In genomic region chr4:101018836-101019235, GRCh38 we compare ENCODE assay signal across 10 cellular contexts.
DNase-seq lines count a peak whose midpoint lies in the region; ATAC-seq and TF ChIP-seq lines count a peak whose summit lies in the region.
"Had no signal": no experiment of that assay in that cellular context is flagged by ENCODE, and none has a peak within 500 bp of the region (broad histone marks: within the 10 kb centered on the region; RNA-seq: fewer than 3 reads in every experiment).

No MANE protein-coding gene starts in this region.

- no peak overlapping the region for H3K4me2 ChIP-seq in H9 (ENCODE audit: insufficient read depth, insufficient read length, low read length)

- TF ChIP-seq CTCF in Peyer's patch (IDR thresholded peaks at IDR 0.05), result no peak
- no peak for TF ChIP-seq CTCF in prostate gland (IDR thresholded peaks at IDR 0.05)
- no peak for TF ChIP-seq CTCF in H9 (conservative IDR thresholded peaks at IDR 0.05)

- no peak overlapping the region for H4K5ac ChIP-seq in H9 (ENCODE audit: insufficient read length, low read depth, low read length)

- H3K27me3 ChIP-seq in Peyer's patch, result no peaks in the 10 kb centered on the region
- no peaks in the 10 kb centered on the region for H3K27me3 ChIP-seq in prostate gland (replicated peaks; ENCODE audit: insufficient read depth)
- H3K27me3 ChIP-seq in H9 (ENCODE audit: insufficient read depth, low read length), result no peaks in the 10 kb centered on the region
- H3K27me3 ChIP-seq: MG63 had no signal

- no peak overlapping the region for H3K4ac ChIP-seq in H9 (ENCODE audit: low read depth, low read length)

- H3K36me3 ChIP-seq in Peyer's patch (peaks cover 0 to 4% (median 0%) of the 10 kb centered on the region in 3 donors), prostate gland (no peaks in the 10 kb centered on the region)
- H3K36me3 ChIP-seq: MG63 had no signal

- no peak overlapping the region for H2AFZ ChIP-seq in H9 (ENCODE audit: low read length)

- H3K23ac ChIP-seq in H9 (ENCODE audit: insufficient read length, low read depth, low read length), result no peak overlapping the region

- no peak overlapping the region for H2BK20ac ChIP-seq in H9 (ENCODE audit: low read depth, low read length, poor library complexity, severe bottlenecking)

- H3K4me3 ChIP-seq in Peyer's patch (no peak overlapping the region), prostate gland (no peak overlapping the region)
- H3K4me3 ChIP-seq: MG63 had no signal

- DNase-seq in stimulated activated naive CD8-positive, alpha-beta T cell treated with anti-CD3 and anti-CD28 coated beads, Interleukin-15, Interleukin-2, amounts not matched to agents 100 U/mL and 50 U/mL, for 24 hours, result no peak
- DNase-seq in stimulated activated naive CD8-positive, alpha-beta T cell treated with anti-CD3 and anti-CD28 coated beads, Interleukin-15, amount 100 ng/mL, for 72 hours, result no peak
- peak in 2 of 3 donors; percentile 54 to 64 for DNase-seq in Peyer's patch
- DNase-seq in left cardiac atrium, result no peak
- no peak for DNase-seq in prostate gland (ENCODE audit: low spot score)
- no peak for DNase-seq in activated naive CD4-positive, alpha-beta T cell (lab: John Stamatoyannopoulos, UW)
- no peak for DNase-seq in H9
- DNase-seq: activated CD8-positive, alpha-beta memory T cell treated with anti-CD3 and anti-CD28 coated beads for 24 hours; MG63 had no signal

- H3K56ac ChIP-seq in H9 (ENCODE audit: insufficient read length, low read depth, low read length), result no peak overlapping the region

- no peaks in the 10 kb centered on the region for H3K79me1 ChIP-seq in H9 (ENCODE audit: insufficient read depth, low read depth, low read length, poor library complexity, severe bottlenecking)

- ATAC-seq in stimulated activated naive CD8-positive, alpha-beta T cell treated with anti-CD3 and anti-CD28 coated beads, Interleukin-15, Interleukin-2, amounts not matched to agents 100 U/mL and 50 U/mL, for 24 hours, result peak; percentile 3
- ATAC-seq in stimulated activated naive CD8-positive, alpha-beta T cell treated with anti-CD3 and anti-CD28 coated beads, Interleukin-15, amount 100 ng/mL, for 72 hours, result no peak
- peak; percentile 78 for ATAC-seq in HG03025 (IDR thresholded peaks at IDR 0.05; ENCODE audit: low FRiP score, unreplicated experiment)
- no peak for ATAC-seq in left cardiac atrium

- no peak overlapping the region for H4K91ac ChIP-seq in H9 (ENCODE audit: insufficient read length, low read depth, low read length)

- H3K9me3 Mint-ChIP-seq in stimulated activated naive CD8-positive, alpha-beta T cell treated with anti-CD3 and anti-CD28 coated beads, Interleukin-15, amount 100 ng/mL, for 72 hours, result no peaks in the 10 kb centered on the region
- H3K9me3 Mint-ChIP-seq in H9, result peaks cover 0 to 2% of the 10 kb centered on the region in 2 experiments; a peak in 3 of 5 replicates

- no peaks in the 10 kb centered on the region for H4K20me1 ChIP-seq in H9 (ENCODE audit: control insufficient read depth, insufficient read depth, insufficient read length)

- no peak overlapping the region for H2BK15ac ChIP-seq in H9 (ENCODE audit: low read depth, low read length)

- peaks cover 40% of the 10 kb centered on the region for H3K4me1 Mint-ChIP-seq in stimulated activated naive CD8-positive, alpha-beta T cell treated with anti-CD3 and anti-CD28 coated beads, Interleukin-15, amount 100 ng/mL, for 72 hours
- H3K4me1 Mint-ChIP-seq in H9, result peaks cover 30 to 39% of the 10 kb centered on the region in 2 experiments

- H3K27ac Mint-ChIP-seq in stimulated activated naive CD8-positive, alpha-beta T cell treated with anti-CD3 and anti-CD28 coated beads, Interleukin-15, amount 100 ng/mL, for 72 hours, result no peak overlapping the region
- peak overlapping the region in 1 of 3 experiments; percentile 46; a peak in 2 of 7 replicates for H3K27ac Mint-ChIP-seq in H9

- H2AK5ac ChIP-seq in H9 (ENCODE audit: insufficient read length, low read length), result no peak overlapping the region

- H3K9me3 ChIP-seq in Peyer's patch (no peaks in the 10 kb centered on the region), prostate gland (no peaks in the 10 kb centered on the region), H9 (ENCODE audit: control insufficient read depth, low read depth, low read length) (no peaks in the 10 kb centered on the region)
- H3K9me3 ChIP-seq: MG63 had no signal

- H3K36me3 Mint-ChIP-seq in H9 (ENCODE audit: insufficient read depth in 1 of 3, low read depth in 3 of 3), result peaks cover 4 to 9% (median 9%) of the 10 kb centered on the region in 3 experiments; a peak in 5 of 7 replicates

- no peak overlapping the region for H4K8ac ChIP-seq in H9 (replicated peaks; ENCODE audit: insufficient read length, low read depth, low read length)

- H2BK120ac ChIP-seq in H9 (ENCODE audit: low read depth, low read length, poor library complexity, severe bottlenecking), result no peak overlapping the region

- H3K9ac ChIP-seq in H9 (ENCODE audit: extremely low read depth, insufficient read length, low read length), result no peak overlapping the region

- peak overlapping the region in 1 of 2 donors; percentile 40 for H3K4me3 Mint-ChIP-seq in stimulated activated naive CD8-positive, alpha-beta T cell treated with anti-CD3 and anti-CD28 coated beads, Interleukin-15, amount 100 ng/mL, for 72 hours
- no peak overlapping the region for H3K4me3 Mint-ChIP-seq in H9

- H2BK5ac ChIP-seq in H9 (ENCODE audit: insufficient read length, low read length), result no peak overlapping the region

- H3K27ac ChIP-seq in Peyer's patch (peak overlapping the region in 1 of 4 donors; percentile 62), prostate gland (no peak overlapping the region), H9 (ENCODE audit: insufficient read length, low read depth, low read length) (no peak overlapping the region)

- H3K79me2 ChIP-seq in H9 (ENCODE audit: insufficient read depth, low read length), result no peaks in the 10 kb centered on the region

- H3K14ac ChIP-seq in H9 (ENCODE audit: insufficient read depth, low read length), result no peak overlapping the region

- H3K27me3 Mint-ChIP-seq in stimulated activated naive CD8-positive, alpha-beta T cell treated with anti-CD3 and anti-CD28 coated beads, Interleukin-15, amount 100 ng/mL, for 72 hours, result peaks cover 6% of the 10 kb centered on the region
- H3K27me3 Mint-ChIP-seq in H9 (ENCODE audit: low read depth), result no peaks in the 10 kb centered on the region

- H2BK12ac ChIP-seq in H9 (ENCODE audit: insufficient read length, low read depth, low read length), result no peak overlapping the region

- no peak overlapping the region for H3K18ac ChIP-seq in H9 (ENCODE audit: insufficient read length, low read depth, low read length)

- no peaks in the 10 kb centered on the region for H3K23me2 ChIP-seq in H9 (ENCODE audit: insufficient read length, low read depth, low read length, poor library complexity, severe bottlenecking)

- H3K4me1 ChIP-seq in Peyer's patch (no peaks in the 10 kb centered on the region), prostate gland (replicated peaks) (no peaks in the 10 kb centered on the region), H9 (ENCODE audit: insufficient read depth, low read length) (peaks cover 8% of the 10 kb centered on the region)

- 87% methylated on average over 5 of the region's 5 CpGs for WGBS in prostate gland
- WGBS in H9 (ENCODE audit: extremely low coverage, insufficient read length, low lambda C conversion rate), result no CpG with 5 or more reads among the region's 5 CpGs

- intact Hi-C loops in left cardiac atrium (cut with DNase I) (no loop called here), prostate gland (cut with DNase I) (no loop called here)

- TF ChIP-seq POLR2A in Peyer's patch (IDR thresholded peaks at IDR 0.05), result no peak
- no peak for TF ChIP-seq POLR2A in prostate gland (IDR thresholded peaks at IDR 0.05)

- H3T11ph ChIP-seq in H9 (ENCODE audit: low read length), result no peak overlapping the region

Comparison
In these comparisons a context has a peak if more than half of its experiments do, and no peak if none do; other contexts are left out.
1. ATAC-seq: peak in stimulated activated naive CD8-positive, alpha-beta T cell treated with anti-CD3 and anti-CD28 coated beads, Interleukin-15, Interleukin-2, amounts not matched to agents 100 U/mL and 50 U/mL, for 24 hours (single experiment) and HG03025 (single experiment); none in stimulated activated naive CD8-positive, alpha-beta T cell treated with anti-CD3 and anti-CD28 coated beads, Interleukin-15, amount 100 ng/mL, for 72 hours (single experiment) and left cardiac atrium (0 of 2).
2. DNase-seq: peak in Peyer's patch (2 of 3); none in stimulated activated naive CD8-positive, alpha-beta T cell treated with anti-CD3 and anti-CD28 coated beads, Interleukin-15, Interleukin-2, amounts not matched to agents 100 U/mL and 50 U/mL, for 24 hours (single experiment), stimulated activated naive CD8-positive, alpha-beta T cell treated with anti-CD3 and anti-CD28 coated beads, Interleukin-15, amount 100 ng/mL, for 72 hours (0 of 2), left cardiac atrium (single experiment), prostate gland (single experiment), activated naive CD4-positive, alpha-beta T cell (0 of 4) and H9 (single experiment).